1 cellular context compared by ENCODE assay signal in genomic region chr11:6612008-6612815, GRCh38.
TF ChIP-seq lines count a peak whose summit lies in the region.

TSS of gene TAF10 (minus strand) at chr11:6612216. CDS start at chr11:6612189, 27 bp downstream.

TF ChIP-seq in HepG2, 621 proteins besides CTCF, POLR2A, EP300 and RAD21 (continued from another document and continues in another):
- TF ChIP-seq ZSCAN21 (CRISPR knock-in tag; IDR thresholded peaks at IDR 0.05; ENCODE audit: borderline replicate concordance) (peak; percentile 72), FUBP1 (CRISPR knock-in tag; IDR thresholded peaks at IDR 0.05; ENCODE audit: borderline replicate concordance) (no peak), PRMT3 (CRISPR knock-in tag; IDR thresholded peaks at IDR 0.05; ENCODE audit: borderline replicate concordance, low read depth) (no peak), ZSCAN31 (CRISPR knock-in tag; IDR thresholded peaks at IDR 0.05; ENCODE audit: low read depth) (peak; percentile 90), EEA1 (CRISPR knock-in tag; IDR thresholded peaks at IDR 0.05; ENCODE audit: borderline replicate concordance) (no peak), ZNF792 (CRISPR knock-in tag; IDR thresholded peaks at IDR 0.05) (no peak; the same call in 1 of the 2 replicates), ZNF740 (CRISPR knock-in tag; IDR thresholded peaks at IDR 0.05) (no peak), ZNF232 (CRISPR knock-in tag; IDR thresholded peaks at IDR 0.05; ENCODE audit: borderline replicate concordance) (0 out of 2 replicates have a peak, but pooled peaks have one; percentile 26), RFX5 (IDR thresholded peaks at IDR 0.05; ENCODE audit: low read depth, low read length) (peak; percentile 69; the same call in 1 of the 2 replicates), HNRNPK (IDR thresholded peaks at IDR 0.05; ENCODE audit: low read depth, low read length, poor library complexity, severe bottlenecking) (peak; percentile 6), THAP8 (CRISPR knock-in tag; IDR thresholded peaks at IDR 0.05; ENCODE audit: borderline replicate concordance) (0 out of 2 replicates have a peak, but pooled peaks have one; percentile 18), SRY (CRISPR knock-in tag; IDR thresholded peaks at IDR 0.05) (peak; percentile 85; the same call in 1 of the 2 replicates), ERF (CRISPR knock-in tag; IDR thresholded peaks at IDR 0.05) (no peak), ZSCAN9 (CRISPR knock-in tag; IDR thresholded peaks at IDR 0.05; ENCODE audit: borderline replicate concordance) (no peak), ZNF276 (CRISPR knock-in tag; IDR thresholded peaks at IDR 0.05; ENCODE audit: low read depth) (peak; percentile 76; the same call in 1 of the 2 replicates), U2AF1 (optimal IDR thresholded peaks at IDR 0.05; ENCODE audit: low read depth, low read length) (peak; percentile 95), ZNF382 (CRISPR knock-in tag; IDR thresholded peaks at IDR 0.05; ENCODE audit: borderline replicate concordance) (no peak), PLSCR1 (CRISPR knock-in tag; IDR thresholded peaks at IDR 0.05; ENCODE audit: borderline replicate concordance) (no peak), KLF15 (CRISPR knock-in tag; IDR thresholded peaks at IDR 0.05; ENCODE audit: borderline replicate concordance) (no peak), RARA (CRISPR knock-in tag; IDR thresholded peaks at IDR 0.05) (0 out of 2 replicates have a peak, but pooled peaks have one; percentile 11), SMARCC2 (IDR thresholded peaks at IDR 0.05) (no peak), ZNF646 (CRISPR knock-in tag; IDR thresholded peaks at IDR 0.05) (no peak), NR3C1 (CRISPR knock-in tag; IDR thresholded peaks at IDR 0.05) (no peak), ETV5 (CRISPR knock-in tag; IDR thresholded peaks at IDR 0.05; ENCODE audit: borderline replicate concordance) (peak; percentile 75; the same call in 1 of the 2 replicates), FOXK1 (CRISPR knock-in tag; IDR thresholded peaks at IDR 0.05; ENCODE audit: borderline replicate concordance, low read depth) (no peak), ZBTB7B (CRISPR knock-in tag; IDR thresholded peaks at IDR 0.05) (no peak), NPAS2 (CRISPR knock-in tag; IDR thresholded peaks at IDR 0.05; ENCODE audit: borderline replicate concordance) (no peak), ZNF256 (CRISPR knock-in tag; conservative IDR thresholded peaks at IDR 0.05) (no peak), ZFP90 (CRISPR knock-in tag; IDR thresholded peaks at IDR 0.05; ENCODE audit: borderline replicate concordance) (peak; percentile 72), ZNF761 (CRISPR knock-in tag; conservative IDR thresholded peaks at IDR 0.05) (peak; percentile 76; the same call in 1 of the 2 replicates), TBX2 (CRISPR knock-in tag; IDR thresholded peaks at IDR 0.05; ENCODE audit: borderline replicate concordance) (peak; percentile 89), TEF (CRISPR knock-in tag; IDR thresholded peaks at IDR 0.05) (no peak), MBNL3 (CRISPR knock-in tag; conservative IDR thresholded peaks at IDR 0.05) (no peak), SIN3A (IDR thresholded peaks at IDR 0.05; ENCODE audit: borderline replicate concordance, low read depth, low read length) (peak; percentile 84), KLF13 (CRISPR knock-in tag; IDR thresholded peaks at IDR 0.05) (no peak), PRDM15 (CRISPR knock-in tag; IDR thresholded peaks at IDR 0.05) (no peak), GATAD2A (CRISPR knock-in tag; IDR thresholded peaks at IDR 0.05) (peak; percentile 54), CAMTA2 (CRISPR knock-in tag; IDR thresholded peaks at IDR 0.05; ENCODE audit: borderline replicate concordance) (peak; percentile 89; the same call in 1 of the 2 replicates), ZNF703 (CRISPR knock-in tag; IDR thresholded peaks at IDR 0.05; ENCODE audit: borderline replicate concordance) (no peak), SCMH1 (CRISPR knock-in tag; IDR thresholded peaks at IDR 0.05; ENCODE audit: borderline replicate concordance) (no peak)
